In genomic region chr7:69598081-69598486, GRCh38 we compare ENCODE assay signal across 8 cellular contexts. TPM values are rescaled to one million over a fixed set of nuclear protein-coding genes. Genes with fewer than 3 reads are reported as not detected.
DNase-seq lines count a peak whose midpoint lies in the region; ATAC-seq and TF ChIP-seq lines count a peak whose summit lies in the region.

Gene AUTS2 (plus strand): TSS chr7:69598475. CDS start chr7:69599654, 1,179 bp downstream.

- no peaks in the 10 kb centered on the region for H3K36me3 ChIP-seq in iPS-15b (ENCODE audit: control insufficient read depth, insufficient read depth, low read length)

- POLR2A ChIA-PET in T-cell (lab: Charles Lee) (no interaction called here), MCF 10A (lab: Yijun Ruan, JAX) (no interaction called here)

- DNase-seq in DMS53 treated with DMSO at 0.1 percent for 48 hours (lab: John Stamatoyannopoulos, UW; ENCODE audit: unreplicated experiment) (peak; percentile 70), M059J (ENCODE audit: low read depth) (peak; percentile 80), T-cell (peak in 28 of 34 experiments; percentile 7 to 54 (median 34)), MCF 10A (ENCODE audit: unreplicated experiment) (no peak), retina (peak; percentile 77), HT-29 (ENCODE audit: low spot score) (no peak)

- H3K4me3 Mint-ChIP-seq in T-cell (peak within 1 kb of the TSS in 2 of 3 donors; percentile 76 to 81), MCF 10A (ENCODE audit: unreplicated experiment) (peak within 1 kb of the TSS; percentile 55)

- peak within 1 kb of the TSS; percentile 69 for H3K4me3 ChIP-seq in iPS-15b (ENCODE audit: low read depth, low read length)

- H3K27ac Mint-ChIP-seq in T-cell (no peak within 1 kb of the TSS), MCF 10A (ENCODE audit: low read depth, unreplicated experiment) (no peak within 1 kb of the TSS)

- no peak for TF ChIP-seq CTCF in MCF 10A (IDR thresholded peaks at IDR 0.05; ENCODE audit: unreplicated experiment)

- CTCF ChIA-PET in T-cell (lab: Charles Lee) (no interaction called here), MCF 10A (lab: Yijun Ruan, JAX) (no interaction called here)

- H3K4me1 ChIP-seq in iPS-15b (ENCODE audit: control insufficient read depth, insufficient read depth, low read length) = peaks cover 2% of the 10 kb centered on the region

- H3K27me3 ChIP-seq in iPS-15b (ENCODE audit: control insufficient read depth, insufficient read depth, low read length) = peaks cover 69% of the 10 kb centered on the region

- BruUV-seq in MCF 10A (replicated peaks; lab: Mats Ljungman, UMichigan) = no TSS peak

- H3K9me3 Mint-ChIP-seq in T-cell (no peaks in the 10 kb centered on the region), MCF 10A (ENCODE audit: unreplicated experiment) (no peaks in the 10 kb centered on the region)

- H3K4me1 Mint-ChIP-seq in T-cell = peaks cover 14 to 18% (median 16%) of the 10 kb centered on the region in 3 donors
- H3K4me1 Mint-ChIP-seq in MCF 10A (ENCODE audit: insufficient read depth, unreplicated experiment) = no peaks in the 10 kb centered on the region

- no peak within 1 kb of the TSS for H3K9ac ChIP-seq in iPS-15b (ENCODE audit: low read depth, low read length)

- H3K27me3 Mint-ChIP-seq in T-cell (peaks cover 12 to 26% of the 10 kb centered on the region in 2 donors), MCF 10A (ENCODE audit: insufficient read depth, unreplicated experiment) (no peaks in the 10 kb centered on the region)

- intact Hi-C loops in MCF 10A (cut with micrococcal nuclease) = no loop called here

- ATAC-seq in GM21825 (IDR thresholded peaks at IDR 0.05; ENCODE audit: unreplicated experiment) = peak; percentile 57
- ATAC-seq in T-cell (replicated peaks in 1 of 4) = peak; percentile 55 to 76 (median 62)

- H3K9me3 ChIP-seq in iPS-15b (ENCODE audit: control insufficient read depth, insufficient read depth, low read length) = no peaks in the 10 kb centered on the region

- H3K36me3 Mint-ChIP-seq in T-cell (no peaks in the 10 kb centered on the region), MCF 10A (ENCODE audit: insufficient read depth, unreplicated experiment) (no peaks in the 10 kb centered on the region)

RNA-seq across cellular contexts. Expression of gene AUTS2, which starts in this region (rescaled TPM):
- total RNA-seq in M059J (2014; rRNA removed; shearing (Covaris generic)) = 1.9 and 6.9 TPM in 2 replicates
- total RNA-seq in T-cell (10 to 100 TPM; 10.6 to 66.2 (median 37.6) TPM), MCF 10A (2022) (1.3 and 1.8 TPM in 2 replicates)
- total RNA-seq in HT-29 (2014; rRNA removed; shearing (Covaris generic)) = 2.7 and 4.2 TPM in 2 replicates

Comparison
In these comparisons a context has a peak if more than half of its experiments do, and no peak if none do; other contexts are left out.
1. DNase-seq: peak in DMS53 treated with DMSO at 0.1 percent for 48 hours (single experiment), M059J (single experiment), T-cell (28 of 34) and retina (single experiment); none in MCF 10A (single experiment) and HT-29 (single experiment).